9 cellular contexts compared by ENCODE assay signal in genomic region chr5:54753034-54753433, GRCh38.
A peak's percentile ranks its signal among the peaks of the same experiment; 100 is the strongest.
DNase-seq lines count a peak whose midpoint lies in the region; ATAC-seq and TF ChIP-seq lines count a peak whose summit lies in the region.
"Had no signal": no experiment of that assay in that cellular context is flagged by ENCODE, and none has a peak within 500 bp of the region (broad histone marks: within the 10 kb centered on the region; RNA-seq: fewer than 3 reads in every experiment).

No MANE protein-coding gene starts in this region.

- H3K27me3 ChIP-seq in dorsolateral prefrontal cortex, result no peaks in the 10 kb centered on the region

- intact Hi-C loops in dorsolateral prefrontal cortex (cut with DNase I), result loop anchor here in 1 of 2 donors (10.0 kb wide), 1 partner anchor 238 kb away; the partner anchor contains the start of gene SNX18

- no peak overlapping the region for H3K27ac ChIP-seq in dorsolateral prefrontal cortex

- no peak overlapping the region for H3K4me3 ChIP-seq in dorsolateral prefrontal cortex

- ATAC-seq in GM18868 (IDR thresholded peaks at IDR 0.05; ENCODE audit: unreplicated experiment) (peak; percentile 96), HG02852 (IDR thresholded peaks at IDR 0.05; ENCODE audit: unreplicated experiment) (peak; percentile 98), left lobe of liver (peak; percentile 41)
- ATAC-seq: Panc1 had no signal

- TF ChIP-seq CTCF in dorsolateral prefrontal cortex (IDR thresholded peaks at IDR 0.05 in 54 of 56, conservative IDR thresholded peaks at IDR 0.05 in 2 of 56; ENCODE audit: low read depth in 1 of 56, partially characterized antibody in 56 of 56), result no peak

- DNase-seq in SIG-M5 (lab: John Stamatoyannopoulos, UW) (peak; percentile 40), left lobe of liver (ENCODE audit: low spot score) (no peak), NCI-H2029 treated with DMSO at 0.1 percent for 48 hours (lab: John Stamatoyannopoulos, UW) (no peak), NCI-H446 treated with DMSO at 0.1 percent for 48 hours (lab: John Stamatoyannopoulos, UW) (no peak), dorsolateral prefrontal cortex (no peak), NCI-H1417 treated with DMSO at 0.1 percent for 48 hours (lab: John Stamatoyannopoulos, UW) (no peak)

Comparison
In these comparisons a context has a peak if more than half of its experiments do, and no peak if none do; other contexts are left out.
1. ATAC-seq: peak in every context shown above with its lines; median percentile 98 in HG02852; 96 in GM18868; 41 in left lobe of liver.